Comparison of ENCODE assay signal across 20 cellular contexts in genomic region chr5:77944757-77945340, GRCh38.
DNase-seq lines count a peak whose midpoint lies in the region; ATAC-seq, FAIRE-seq and TF ChIP-seq lines count a peak whose summit lies in the region.
"Had no signal": no experiment of that assay in that cellular context is flagged by ENCODE, and none has a peak within 500 bp of the region (broad histone marks: within the 10 kb centered on the region; RNA-seq: fewer than 3 reads in every experiment).

No MANE protein-coding gene starts in this region.

- peaks cover 0 to 13% (median 3%) of the 10 kb centered on the region in 7 donors for H3K9me3 Mint-ChIP-seq in CD14-positive monocyte

- H3K9me3 ChIP-seq in HEK293 (ENCODE audit: control insufficient read depth, insufficient read depth, low read depth, low read length), result no peaks in the 10 kb centered on the region
- H3K9me3 ChIP-seq in K562 (replicated peaks; ENCODE audit: control insufficient read depth, insufficient read depth, low read depth, low read length), result no peaks in the 10 kb centered on the region
- H3K9me3 ChIP-seq: BLaER1 had no signal

- H3K9ac ChIP-seq in K562 (ENCODE audit: insufficient read depth in 1 of 2, low read depth in 2 of 2, low read length in 2 of 2), result no peak overlapping the region
- H3K9ac ChIP-seq: BLaER1, GM23248 had no signal

- ATAC-seq in K562 (no peak), GM19397 (IDR thresholded peaks at IDR 0.05; ENCODE audit: unreplicated experiment) (no peak), GM19395 (IDR thresholded peaks at IDR 0.05; ENCODE audit: unreplicated experiment) (no peak)

- intact Hi-C loops in CD14-positive monocyte (cut with micrococcal nuclease), result no loop called here
- intact Hi-C loops in K562 (cut with micrococcal nuclease), result no loop called here

- POLR2A ChIA-PET in HEK293 (lab: Yijun Ruan, JAX), result no interaction called here
- POLR2A ChIA-PET in K562 (lab: Yijun Ruan, JAX), result interaction anchor here (0.7 to 1.1 kb wide), 2 partner anchors 13 to 386 kb away, joined by 3 read pairs; no protein-coding TSS in a partner anchor

- H3K27me3 ChIP-seq in K562 (ENCODE audit: control insufficient read depth in 2 of 2, insufficient read depth in 2 of 2, low read length in 2 of 2), result peaks cover 16 to 19% of the 10 kb centered on the region in 2 experiments; a peak in 4 of 5 replicates
- H3K27me3 ChIP-seq: BLaER1 had no signal

- in situ Hi-C loops in K562 (cut with MboI), result no loop called here

- TF ChIP-seq EP300 in K562 (IDR thresholded peaks at IDR 0.05; ENCODE audit: low read length), result no peak

- peak overlapping the region in 1 of 7 donors; percentile 44 for H3K27ac Mint-ChIP-seq in CD14-positive monocyte
- H3K27ac Mint-ChIP-seq: CD4-positive, alpha-beta memory T cell had no signal

- no peak for DNase-seq in CD14-positive monocyte (ENCODE audit: low spot score)
- no peak for DNase-seq in K562 (ENCODE audit: extremely low read depth in 1 of 4, low spot score in 3 of 4)
- DNase-seq in frontal cortex (ENCODE audit: low spot score in 2 of 2), result no peak
- DNase-seq in dedifferentiated amniotic fluid mesenchymal stem cell (ENCODE audit: extremely low spot score), result no peak
- DNase-seq: Calu3; CD4-positive, alpha-beta memory T cell; COR-L47; DMS79 treated with DMSO at 0.1 percent for 48 hours; GF-D8; GM23248; H7; HCEC 1CT had no signal

- H3K4me2 ChIP-seq in K562 (ENCODE audit: insufficient read depth, low read length), result no peak overlapping the region

- TF ChIP-seq POLR2A in K562 (conservative IDR thresholded peaks at IDR 0.05), result no peak

- no peak for FAIRE-seq in K562 (lab: Jason Lieb, UNC)
- FAIRE-seq in frontal cortex (lab: Jason Lieb, UNC), result peak; percentile 30
- FAIRE-seq: GM12891, GM18507, H1 had no signal

- H3K36me3 Mint-ChIP-seq in CD14-positive monocyte, result no peaks in the 10 kb centered on the region

- H3K4me3 ChIP-seq in HEK293 (ENCODE audit: low read depth, low read length) (no peak overlapping the region), K562 (no peak overlapping the region)
- H3K4me3 ChIP-seq: BLaER1, GM23248 had no signal

- H3K9me1 ChIP-seq in K562 (ENCODE audit: control insufficient read depth, insufficient read depth, low read length), result no peaks in the 10 kb centered on the region

- no TSS peak for BruUV-seq in K562 (replicated peaks; lab: Mats Ljungman, UMichigan)

- no peaks in the 10 kb centered on the region for H3K79me2 ChIP-seq in K562 (ENCODE audit: control insufficient read depth, insufficient read depth, low read length)

- WGBS in K562 (ENCODE audit: insufficient coverage, low coverage, missing lambda C conversion rate), result 10% methylated on average over 3 of the region's 3 CpGs

- TF ChIP-seq CTCF in CD14-positive monocyte (IDR thresholded peaks at IDR 0.05), result peak; percentile 27
- no peak for TF ChIP-seq CTCF in HEK293 (tag by site-specific recombination; IDR thresholded peaks at IDR 0.05)
- TF ChIP-seq CTCF in K562 (IDR thresholded peaks at IDR 0.05 in 2 of 3, conservative IDR thresholded peaks at IDR 0.05 in 1 of 3; ENCODE audit: insufficient read depth in 2 of 3, low read depth in 1 of 3, low read length in 3 of 3), result no peak

- H3K4me1 Mint-ChIP-seq in CD14-positive monocyte, result no peaks in the 10 kb centered on the region
- H3K4me1 Mint-ChIP-seq: CD4-positive, alpha-beta memory T cell had no signal

- peaks cover 15 to 27% (median 17%) of the 10 kb centered on the region in 3 donors for H3K27me3 Mint-ChIP-seq in CD14-positive monocyte (ENCODE audit: low read depth in 3 of 3)

- TF ChIP-seq RAD21 in K562 (CRISPR knock-in tag; conservative IDR thresholded peaks at IDR 0.05 in 1 of 2, IDR thresholded peaks at IDR 0.05 in 1 of 2), result no peak

- no peak overlapping the region for H2AFZ ChIP-seq in K562 (ENCODE audit: low read depth, low read length)
- H2AFZ ChIP-seq: GM23248 had no signal

- H3K36me3 ChIP-seq in HEK293 (ENCODE audit: control insufficient read depth in 2 of 2, insufficient read depth in 1 of 2, low read length in 2 of 2) (no peaks in the 10 kb centered on the region), K562 (ENCODE audit: control insufficient read depth, insufficient read depth, low read length) (no peaks in the 10 kb centered on the region)
- H3K36me3 ChIP-seq: BLaER1 had no signal

- peak overlapping the region in 1 of 2 donors; percentile 28 for H3K4me3 Mint-ChIP-seq in CD14-positive monocyte
- H3K4me3 Mint-ChIP-seq: CD4-positive, alpha-beta memory T cell had no signal

- no peak overlapping the region for H3K27ac ChIP-seq in HEK293 (ENCODE audit: extremely low read depth, low read depth, low read length)
- no peak overlapping the region for H3K27ac ChIP-seq in K562 (ENCODE audit: extremely low read depth, low read depth, low read length)
- H3K27ac ChIP-seq: BLaER1, C4-2B, GM23248 had no signal

- H4K20me1 ChIP-seq in K562 (replicated peaks; ENCODE audit: control insufficient read depth, insufficient read depth, low read length), result no peaks in the 10 kb centered on the region
- H4K20me1 ChIP-seq: BLaER1 had no signal

- CTCF ChIA-PET in HEK293 (lab: Yijun Ruan, JAX) (no interaction called here), K562 (lab: Yijun Ruan, JAX; ENCODE audit: low intra/inter-chr PET ratio) (no interaction called here)

- peaks cover 10% of the 10 kb centered on the region for H3K4me1 ChIP-seq in HEK293 (ENCODE audit: control insufficient read depth, insufficient read depth, low read length)
- no peaks in the 10 kb centered on the region for H3K4me1 ChIP-seq in K562 (replicated peaks in 1 of 2; ENCODE audit: control insufficient read depth in 2 of 2, insufficient read depth in 2 of 2, low read length in 2 of 2)

TF ChIP-seq in HEK293, 187 proteins besides CTCF, POLR2A, EP300 and RAD21 (continues in another document):
- TF ChIP-seq PRDM1 (tag by site-specific recombination; IDR thresholded peaks at IDR 0.05) (peak; percentile 66), ZNF585B (tag by site-specific recombination; IDR thresholded peaks at IDR 0.05) (no peak), ZNF701 (tag by site-specific recombination; IDR thresholded peaks at IDR 0.05) (no peak), ZNF449 (tag by site-specific recombination; IDR thresholded peaks at IDR 0.05) (no peak), ZNF549 (tag by site-specific recombination; IDR thresholded peaks at IDR 0.05) (no peak), ZNF266 (tag by site-specific recombination; IDR thresholded peaks at IDR 0.05; ENCODE audit: low read depth) (no peak), ZNF792 (tag by site-specific recombination; IDR thresholded peaks at IDR 0.05) (no peak)
- TF ChIP-seq, protein P1, sequence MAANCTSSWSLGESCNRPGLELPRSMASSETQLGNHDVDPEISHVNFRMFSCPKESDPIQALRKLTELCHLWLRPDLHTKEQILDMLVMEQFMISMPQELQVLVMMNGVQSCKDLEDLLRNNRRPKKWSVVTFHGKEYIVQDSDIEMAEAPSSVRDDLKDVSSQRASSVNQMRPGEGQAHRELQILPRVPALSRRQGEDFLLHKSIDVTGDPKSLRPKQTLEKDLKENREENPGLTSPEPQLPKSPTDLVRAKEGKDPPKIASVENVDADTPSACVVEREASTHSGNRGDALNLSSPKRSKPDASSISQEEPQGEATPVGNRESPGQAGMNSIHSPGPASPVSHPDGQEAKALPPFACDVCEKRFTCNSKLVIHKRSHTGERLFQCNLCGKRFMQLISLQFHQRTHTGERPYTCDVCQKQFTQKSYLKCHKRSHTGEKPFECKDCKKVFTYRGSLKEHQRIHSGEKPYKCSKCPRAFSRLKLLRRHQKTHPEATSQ (tag by site-specific recombination; IDR thresholded peaks at IDR 0.05), result no peak

TF ChIP-seq in K562, 482 proteins besides CTCF, POLR2A, EP300 and RAD21:
- TF ChIP-seq ZEB2 (IDR thresholded peaks at IDR 0.05), result no peak
- peak; percentile 96 for TF ChIP-seq ZNF512 (tag; IDR thresholded peaks at IDR 0.05)
